Comparison of ENCODE assay signal across 32 cellular contexts in the genomic region with DNA sequence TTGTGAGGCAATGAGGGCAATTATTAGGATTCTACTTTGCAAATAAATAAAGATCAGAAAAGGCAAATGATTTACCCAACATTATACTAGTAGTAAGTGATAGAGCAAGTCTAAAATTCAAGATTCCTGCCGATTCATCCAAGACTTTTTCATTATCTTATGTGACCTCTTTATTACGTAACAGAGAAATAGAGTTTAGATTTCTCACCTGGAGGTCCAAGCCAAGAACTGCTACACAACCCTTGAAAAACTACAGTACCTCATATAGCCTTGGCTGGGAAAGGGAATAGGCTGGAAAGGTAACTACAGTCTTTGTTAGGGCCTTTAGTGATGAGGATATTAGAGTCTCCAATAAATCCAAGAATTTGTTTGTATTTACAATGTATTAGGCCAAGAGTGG.
"Had no signal": no experiment of that assay in that cellular context is flagged by ENCODE, and none has a peak within 500 bp of the region (broad histone marks: within the 10 kb centered on the region; RNA-seq: fewer than 3 reads in every experiment).

No MANE protein-coding gene starts in this region.

- H3K4me3 ChIP-seq: adrenal gland, ascending aorta, body of pancreas, breast epithelium, cardiac muscle cell had no signal

- ATAC-seq: activated naive CD4-positive, alpha-beta T cell treated with anti-CD3 and anti-CD28 coated beads, Interleukin-2, amount 50 U/mL, for 72 hours; activated naive CD8-positive, alpha-beta T cell treated with anti-CD3 and anti-CD28 coated beads, Interleukin-2, amount 50 U/mL, for 24 hours; activated T-cell treated with anti-CD3 and anti-CD28 coated beads, Interleukin-2, amount 50 U/mL, for 4 hours; activated T-cell treated with anti-CD3 and anti-CD28 coated beads, Interleukin-2, amount 50 U/mL, for 72 hours; activated T-helper 17 cell treated with anti-CD3 and anti-CD28 coated beads, Interleukin-2, amount 50 U/mL, for 72 hours; body of pancreas had no signal

- H3K4me1 ChIP-seq: adrenal gland, ascending aorta, body of pancreas had no signal

- DNase-seq: activated effector memory CD4-positive, alpha-beta T cell treated with anti-CD3 and anti-CD28 coated beads, Interleukin-2, amount 50 U/mL, for 16 hours; activated effector memory CD4-positive, alpha-beta T cell treated with Interleukin-2 at 50 U/mL for 16 hours; activated gamma-delta T cell; activated gamma-delta T cell treated with Interleukin-2 at 50 U/mL for 16 hours; activated naive CD4-positive, alpha-beta T cell; activated naive CD4-positive, alpha-beta T cell treated with anti-CD3 and anti-CD28 coated beads for 36 hours; activated naive CD4-positive, alpha-beta T cell treated with anti-CD3 and anti-CD28 coated beads, Interleukin-2, amount 10 ng/mL, durations not matched to agents 7 days and 5 days; activated naive CD4-positive, alpha-beta T cell treated with anti-CD3 and anti-CD28 coated beads, Interleukin-2, amount 50 U/mL, for 16 hours; activated naive CD4-positive, alpha-beta T cell treated with Interleukin-2 at 50 U/mL for 16 hours; activated naive CD8-positive, alpha-beta T cell treated with anti-CD3 and anti-CD28 coated beads for 36 hours; activated naive CD8-positive, alpha-beta T cell treated with anti-CD3 and anti-CD28 coated beads, Interleukin-2, amount 10 ng/mL, durations not matched to agents 7 days and 5 days; activated naive CD8-positive, alpha-beta T cell treated with anti-CD3 and anti-CD28 coated beads, Interleukin-2, amount 50 U/mL, for 24 hours; activated T-cell treated with anti-CD3 and anti-CD28 coated beads, Interleukin-2, amount 50 U/mL, for 4 hours; activated T-cell treated with anti-CD3 and anti-CD28 coated beads, Interleukin-2, amount 50 U/mL, for 48 hours; activated T-cell treated with anti-CD3 and anti-CD28 coated beads, Interleukin-2, amount 50 U/mL, for 72 hours; adrenal gland; amniotic stem cell; amygdala; anterior cingulate cortex; aorta; body of pancreas; brain microvascular endothelial cell; caudate nucleus; central memory CD4-positive, alpha-beta T cell; cerebellar nuclear complex had no signal

- H3K36me3 ChIP-seq: adrenal gland, ascending aorta, brain microvascular endothelial cell, breast epithelium, cardiac muscle cell had no signal

- H3K27me3 ChIP-seq: adrenal gland, ascending aorta, body of pancreas, brain microvascular endothelial cell, breast epithelium, cardiac muscle cell had no signal

- H3K27ac ChIP-seq: adrenal gland, ascending aorta, body of pancreas, brain microvascular endothelial cell, cardiac muscle cell had no signal

- FAIRE-seq: astrocyte, bronchial epithelial cell had no signal

- H3K9me3 ChIP-seq: adrenal gland, ascending aorta, body of pancreas, breast epithelium had no signal
